ENCODE assay signal across 8 cellular contexts in genomic region chr7:151459726-151460473, GRCh38. TPM values are rescaled to one million over a fixed set of nuclear protein-coding genes. Genes with fewer than 3 reads are reported as not detected.
DNase-seq lines count a peak whose midpoint lies in the region; ATAC-seq and TF ChIP-seq lines count a peak whose summit lies in the region.

No MANE protein-coding gene starts in this region.

- H3K79me2 ChIP-seq in neural cell (replicated peaks; ENCODE audit: insufficient read depth, low read length): no peaks in the 10 kb centered on the region

- H3K9me3 ChIP-seq in SJSA1 (replicated peaks) (peaks cover 13% of the 10 kb centered on the region; the same call in 1 of the 2 replicates), neural cell (ENCODE audit: low read length) (no peaks in the 10 kb centered on the region)

- H3K36me3 ChIP-seq in SJSA1 (peaks cover 26% of the 10 kb centered on the region), neural cell (ENCODE audit: insufficient read depth, low read length) (no peaks in the 10 kb centered on the region)

- H3K9me2 ChIP-seq in neural cell (ENCODE audit: insufficient read depth, low read length): no peaks in the 10 kb centered on the region

- TF ChIP-seq EP300 in neural cell (conservative IDR thresholded peaks at IDR 0.05; ENCODE audit: poor library complexity, severe bottlenecking): no peak

- H3F3A ChIP-seq in neural cell (ENCODE audit: insufficient read depth, low read length, poor library complexity, severe bottlenecking): no peaks in the 10 kb centered on the region

- peak; percentile 26 for TF ChIP-seq RAD21 in neural cell (conservative IDR thresholded peaks at IDR 0.05)

- ATAC-seq in HG02840 (IDR thresholded peaks at IDR 0.05; ENCODE audit: low FRiP score, unreplicated experiment): no peak
- ATAC-seq in HG02610 (IDR thresholded peaks at IDR 0.05; ENCODE audit: unreplicated experiment): no peak

- H4K20me1 ChIP-seq in neural cell (ENCODE audit: insufficient read depth): no peaks in the 10 kb centered on the region

- H3K27me3 ChIP-seq in SJSA1 (replicated peaks) (no peaks in the 10 kb centered on the region), neural cell (ENCODE audit: insufficient read depth, low read depth, low read length) (no peaks in the 10 kb centered on the region)

- peak; percentile 63 for DNase-seq in GOT3 (lab: John Stamatoyannopoulos, UW)
- peak; percentile 87 to 94 for DNase-seq in SJSA1 (ENCODE audit: low read depth in 1 of 2, low spot score in 2 of 2)
- DNase-seq in fibroblast of the aortic adventitia (ENCODE audit: low read depth): peak; percentile 92
- DNase-seq in NCI-H2196 treated with DMSO at 0.1 percent for 48 hours (lab: John Stamatoyannopoulos, UW; ENCODE audit: unreplicated experiment): no peak
- DNase-seq in NCI-H1105 (lab: John Stamatoyannopoulos, UW): no peak

- no peak overlapping the region for H3K9ac ChIP-seq in neural cell (ENCODE audit: low read length)

- peaks cover 32% of the 10 kb centered on the region for H3K4me1 ChIP-seq in SJSA1 (replicated peaks)

- TF ChIP-seq CTCF in fibroblast of the aortic adventitia (IDR thresholded peaks at IDR 0.05; ENCODE audit: insufficient read depth, low read length) (peak; percentile 46), neural cell (IDR thresholded peaks at IDR 0.05; ENCODE audit: poor library complexity, severe bottlenecking) (peak; percentile 22)

- H3K4me2 ChIP-seq in neural cell (ENCODE audit: low read length): no peak overlapping the region

- H3K4me3 ChIP-seq in SJSA1 (peak overlapping the region; percentile 12), fibroblast of the aortic adventitia (ENCODE audit: low read depth, low read length) (peak overlapping the region; percentile 49), neural cell (ENCODE audit: low read length) (peak overlapping the region; percentile 18)

- no peak overlapping the region for H2AFZ ChIP-seq in neural cell (ENCODE audit: low read depth, low read length)

- H3K27ac ChIP-seq in SJSA1 (peak overlapping the region; percentile 77), neural cell (ENCODE audit: low read length) (no peak overlapping the region)

TF ChIP-seq in neural cell, 6 proteins besides CTCF, POLR2A, EP300 and RAD21:
- TF ChIP-seq SMC3 (conservative IDR thresholded peaks at IDR 0.05; ENCODE audit: poor library complexity) (peak; percentile 29), POLR2AphosphoS5 (IDR thresholded peaks at IDR 0.05) (no peak)

RNA-seq across cellular contexts. Expression of gene CRYGN, which starts 20.0 kb away (rescaled TPM):
- not detected in 2 replicates for total RNA-seq in SJSA1 (2014; rRNA removed; shearing (Covaris generic))
- 0.09 and 0.16 TPM in 2 replicates for total RNA-seq in fibroblast of the aortic adventitia (ENCODE audit: low replicate concordance)
- not detected in 2 replicates for polyA plus RNA-seq in neural cell
- not detected in 2 replicates for polyA minus RNA-seq in neural cell

RNA-seq across cellular contexts. Expression of gene WDR86, which starts 50.1 kb away (rescaled TPM):
- total RNA-seq in SJSA1 (2014; rRNA removed; shearing (Covaris generic)): 0.39 and 0.72 TPM in 2 replicates
- 0.45 and 17.7 TPM in 2 replicates for total RNA-seq in fibroblast of the aortic adventitia (ENCODE audit: low replicate concordance)
- 45.6 and 46.2 TPM in 2 replicates for polyA plus RNA-seq in neural cell
- 54.0 and 58.0 TPM in 2 replicates for polyA minus RNA-seq in neural cell

RNA-seq across cellular contexts. Expression of gene RHEB, which starts 59.8 kb away (rescaled TPM):
- total RNA-seq in SJSA1 (2014; rRNA removed; shearing (Covaris generic)): 203 and 290 TPM in 2 replicates
- total RNA-seq in fibroblast of the aortic adventitia (ENCODE audit: low replicate concordance): 98.8 and 173 TPM in 2 replicates
- polyA plus RNA-seq in neural cell: 229 and 289 TPM in 2 replicates
- polyA minus RNA-seq in neural cell: 80.8 and 98.5 TPM in 2 replicates

Comparison
In these comparisons a context has a peak if more than half of its experiments do, and no peak if none do; other contexts are left out.
1. DNase-seq: peak in GOT3 (single experiment), SJSA1 (2 of 2) and fibroblast of the aortic adventitia (single experiment); none in NCI-H2196 treated with DMSO at 0.1 percent for 48 hours (single experiment) and NCI-H1105 (single experiment).
2. Peak in every context shown above with its lines, with median percentiles within 50 percentile points of each other: H3K4me3 ChIP-seq.